ENCODE assay signal across 1 cellular context in the genomic region with DNA sequence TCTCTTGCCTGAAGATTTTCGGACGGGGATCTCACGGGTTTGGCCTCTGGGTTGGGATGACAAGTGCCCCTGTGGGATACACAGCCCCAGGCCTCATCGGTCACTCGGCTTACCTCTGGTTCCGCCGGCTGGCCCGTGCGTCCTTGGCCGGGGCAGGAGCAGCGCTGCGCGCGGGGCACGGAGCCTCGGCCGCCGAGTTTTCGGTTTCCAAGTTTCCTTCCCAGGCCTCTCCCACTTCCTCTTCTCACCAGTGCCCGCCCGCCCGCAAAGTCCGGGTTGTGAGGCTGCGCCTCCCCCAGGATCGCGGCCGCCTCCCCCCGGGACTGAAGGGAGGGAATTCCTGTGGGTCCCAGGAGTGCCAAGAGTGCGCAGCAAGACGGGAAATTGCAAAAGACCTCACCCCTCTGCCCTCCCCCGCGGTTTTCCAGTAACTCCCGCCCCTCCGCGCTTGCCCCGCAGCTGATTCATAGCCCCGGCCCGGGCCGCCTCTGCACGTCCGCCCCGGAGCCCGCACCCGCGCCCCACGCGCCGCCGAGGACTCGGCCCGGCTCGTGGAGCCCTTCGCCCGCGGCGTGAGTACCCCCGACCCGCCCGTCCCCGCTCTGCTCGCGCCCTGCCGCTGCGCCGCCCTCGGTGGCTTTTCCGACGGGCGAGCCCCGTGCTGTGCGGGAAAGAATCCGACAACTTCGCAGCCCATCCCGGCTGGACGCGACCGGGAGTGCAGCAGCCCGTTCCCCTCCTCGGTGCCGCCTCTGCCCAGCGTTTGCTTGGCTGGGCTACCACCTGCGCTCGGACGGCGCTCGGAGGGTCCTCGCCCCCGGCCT.
TF ChIP-seq lines count a peak whose summit lies in the region.

A gene (plus strand): TSS at position 458 of the 824 bp plus-strand sequence. CDS start 23,033 bp downstream, outside the sequence.

TF ChIP-seq in K562, 482 proteins besides CTCF, POLR2A, EP300 and RAD21 (continued from another document):
- TF ChIP-seq, protein P1, sequence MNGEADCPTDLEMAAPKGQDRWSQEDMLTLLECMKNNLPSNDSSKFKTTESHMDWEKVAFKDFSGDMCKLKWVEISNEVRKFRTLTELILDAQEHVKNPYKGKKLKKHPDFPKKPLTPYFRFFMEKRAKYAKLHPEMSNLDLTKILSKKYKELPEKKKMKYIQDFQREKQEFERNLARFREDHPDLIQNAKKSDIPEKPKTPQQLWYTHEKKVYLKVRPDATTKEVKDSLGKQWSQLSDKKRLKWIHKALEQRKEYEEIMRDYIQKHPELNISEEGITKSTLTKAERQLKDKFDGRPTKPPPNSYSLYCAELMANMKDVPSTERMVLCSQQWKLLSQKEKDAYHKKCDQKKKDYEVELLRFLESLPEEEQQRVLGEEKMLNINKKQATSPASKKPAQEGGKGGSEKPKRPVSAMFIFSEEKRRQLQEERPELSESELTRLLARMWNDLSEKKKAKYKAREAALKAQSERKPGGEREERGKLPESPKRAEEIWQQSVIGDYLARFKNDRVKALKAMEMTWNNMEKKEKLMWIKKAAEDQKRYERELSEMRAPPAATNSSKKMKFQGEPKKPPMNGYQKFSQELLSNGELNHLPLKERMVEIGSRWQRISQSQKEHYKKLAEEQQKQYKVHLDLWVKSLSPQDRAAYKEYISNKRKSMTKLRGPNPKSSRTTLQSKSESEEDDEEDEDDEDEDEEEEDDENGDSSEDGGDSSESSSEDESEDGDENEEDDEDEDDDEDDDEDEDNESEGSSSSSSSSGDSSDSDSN (IDR thresholded peaks at IDR 0.05; ENCODE audit: borderline replicate concordance in 1 of 2, low read depth in 2 of 2, low read length in 2 of 2): peak in 1 of 2 experiments; percentile 81; a peak in 1 of 4 replicates
- TF ChIP-seq, protein P2, sequence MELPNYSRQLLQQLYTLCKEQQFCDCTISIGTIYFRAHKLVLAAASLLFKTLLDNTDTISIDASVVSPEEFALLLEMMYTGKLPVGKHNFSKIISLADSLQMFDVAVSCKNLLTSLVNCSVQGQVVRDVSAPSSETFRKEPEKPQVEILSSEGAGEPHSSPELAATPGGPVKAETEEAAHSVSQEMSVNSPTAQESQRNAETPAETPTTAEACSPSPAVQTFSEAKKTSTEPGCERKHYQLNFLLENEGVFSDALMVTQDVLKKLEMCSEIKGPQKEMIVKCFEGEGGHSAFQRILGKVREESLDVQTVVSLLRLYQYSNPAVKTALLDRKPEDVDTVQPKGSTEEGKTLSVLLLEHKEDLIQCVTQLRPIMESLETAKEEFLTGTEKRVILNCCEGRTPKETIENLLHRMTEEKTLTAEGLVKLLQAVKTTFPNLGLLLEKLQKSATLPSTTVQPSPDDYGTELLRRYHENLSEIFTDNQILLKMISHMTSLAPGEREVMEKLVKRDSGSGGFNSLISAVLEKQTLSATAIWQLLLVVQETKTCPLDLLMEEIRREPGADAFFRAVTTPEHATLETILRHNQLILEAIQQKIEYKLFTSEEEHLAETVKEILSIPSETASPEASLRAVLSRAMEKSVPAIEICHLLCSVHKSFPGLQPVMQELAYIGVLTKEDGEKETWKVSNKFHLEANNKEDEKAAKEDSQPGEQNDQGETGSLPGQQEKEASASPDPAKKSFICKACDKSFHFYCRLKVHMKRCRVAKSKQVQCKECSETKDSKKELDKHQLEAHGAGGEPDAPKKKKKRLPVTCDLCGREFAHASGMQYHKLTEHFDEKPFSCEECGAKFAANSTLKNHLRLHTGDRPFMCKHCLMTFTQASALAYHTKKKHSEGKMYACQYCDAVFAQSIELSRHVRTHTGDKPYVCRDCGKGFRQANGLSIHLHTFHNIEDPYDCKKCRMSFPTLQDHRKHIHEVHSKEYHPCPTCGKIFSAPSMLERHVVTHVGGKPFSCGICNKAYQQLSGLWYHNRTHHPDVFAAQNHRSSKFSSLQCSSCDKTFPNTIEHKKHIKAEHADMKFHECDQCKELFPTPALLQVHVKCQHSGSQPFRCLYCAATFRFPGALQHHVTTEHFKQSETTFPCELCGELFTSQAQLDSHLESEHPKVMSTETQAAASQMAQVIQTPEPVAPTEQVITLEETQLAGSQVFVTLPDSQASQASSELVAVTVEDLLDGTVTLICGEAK (IDR thresholded peaks at IDR 0.05): 0 out of 2 replicates have a peak, but pooled peaks have one; percentile 23
- TF ChIP-seq, protein P2 (CRISPR knock-in tag; IDR thresholded peaks at IDR 0.05): no peak
- TF ChIP-seq, protein P3, sequence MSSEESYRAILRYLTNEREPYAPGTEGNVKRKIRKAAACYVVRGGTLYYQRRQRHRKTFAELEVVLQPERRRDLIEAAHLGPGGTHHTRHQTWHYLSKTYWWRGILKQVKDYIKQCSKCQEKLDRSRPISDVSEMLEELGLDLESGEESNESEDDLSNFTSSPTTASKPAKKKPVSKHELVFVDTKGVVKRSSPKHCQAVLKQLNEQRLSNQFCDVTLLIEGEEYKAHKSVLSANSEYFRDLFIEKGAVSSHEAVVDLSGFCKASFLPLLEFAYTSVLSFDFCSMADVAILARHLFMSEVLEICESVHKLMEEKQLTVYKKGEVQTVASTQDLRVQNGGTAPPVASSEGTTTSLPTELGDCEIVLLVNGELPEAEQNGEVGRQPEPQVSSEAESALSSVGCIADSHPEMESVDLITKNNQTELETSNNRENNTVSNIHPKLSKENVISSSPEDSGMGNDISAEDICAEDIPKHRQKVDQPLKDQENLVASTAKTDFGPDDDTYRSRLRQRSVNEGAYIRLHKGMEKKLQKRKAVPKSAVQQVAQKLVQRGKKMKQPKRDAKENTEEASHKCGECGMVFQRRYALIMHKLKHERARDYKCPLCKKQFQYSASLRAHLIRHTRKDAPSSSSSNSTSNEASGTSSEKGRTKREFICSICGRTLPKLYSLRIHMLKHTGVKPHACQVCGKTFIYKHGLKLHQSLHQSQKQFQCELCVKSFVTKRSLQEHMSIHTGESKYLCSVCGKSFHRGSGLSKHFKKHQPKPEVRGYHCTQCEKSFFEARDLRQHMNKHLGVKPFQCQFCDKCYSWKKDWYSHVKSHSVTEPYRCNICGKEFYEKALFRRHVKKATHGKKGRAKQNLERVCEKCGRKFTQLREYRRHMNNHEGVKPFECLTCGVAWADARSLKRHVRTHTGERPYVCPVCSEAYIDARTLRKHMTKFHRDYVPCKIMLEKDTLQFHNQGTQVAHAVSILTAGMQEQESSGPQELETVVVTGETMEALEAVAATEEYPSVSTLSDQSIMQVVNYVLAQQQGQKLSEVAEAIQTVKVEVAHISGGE (CRISPR knock-in tag; IDR thresholded peaks at IDR 0.05): 0 out of 6 replicates have a peak, but pooled peaks of 1 of the 3 experiments have one; percentile 34
- TF ChIP-seq, protein P4, sequence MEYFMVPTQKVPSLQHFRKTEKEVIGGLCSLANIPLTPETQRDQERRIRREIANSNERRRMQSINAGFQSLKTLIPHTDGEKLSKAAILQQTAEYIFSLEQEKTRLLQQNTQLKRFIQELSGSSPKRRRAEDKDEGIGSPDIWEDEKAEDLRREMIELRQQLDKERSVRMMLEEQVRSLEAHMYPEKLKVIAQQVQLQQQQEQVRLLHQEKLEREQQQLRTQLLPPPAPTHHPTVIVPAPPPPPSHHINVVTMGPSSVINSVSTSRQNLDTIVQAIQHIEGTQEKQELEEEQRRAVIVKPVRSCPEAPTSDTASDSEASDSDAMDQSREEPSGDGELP (CRISPR knock-in tag; IDR thresholded peaks at IDR 0.05; ENCODE audit: borderline replicate concordance): 0 out of 2 replicates have a peak, but pooled peaks have one; percentile 24
- TF ChIP-seq SPI1 (IDR thresholded peaks at IDR 0.05; ENCODE audit: borderline replicate concordance, low read depth, low read length) (peak; percentile 95), ZFX (CRISPR knock-in tag; IDR thresholded peaks at IDR 0.05) (peak; percentile 15; the same call in 1 of the 2 replicates), POLR2G (IDR thresholded peaks at IDR 0.05; ENCODE audit: low read depth, low read length) (peak; percentile 28; the same call in 1 of the 2 replicates), MAZ (CRISPR knock-in tag; conservative IDR thresholded peaks at IDR 0.05 in 1 of 2, IDR thresholded peaks at IDR 0.05 in 1 of 2) (peak in 1 of 2 experiments; percentile 61; a peak in 2 of 4 replicates), CXXC5 (CRISPR knock-in tag; IDR thresholded peaks at IDR 0.05) (peak; percentile 33; the same call in 1 of the 2 replicates), MYBL2 (IDR thresholded peaks at IDR 0.05; ENCODE audit: low read depth) (no peak), MYBL2 (CRISPR knock-in tag; IDR thresholded peaks at IDR 0.05; ENCODE audit: borderline replicate concordance) (no peak), STAT5B (CRISPR knock-in tag; IDR thresholded peaks at IDR 0.05) (no peak), NR1H2 (CRISPR knock-in tag; IDR thresholded peaks at IDR 0.05) (no peak), GABPA (tag; conservative IDR thresholded peaks at IDR 0.05; ENCODE audit: low read depth) (peak; percentile 48), FOXA1 (IDR thresholded peaks at IDR 0.05; ENCODE audit: borderline replicate concordance) (no peak), ETV5 (CRISPR knock-in tag; IDR thresholded peaks at IDR 0.05; ENCODE audit: low read depth) (0 out of 2 replicates have a peak, but pooled peaks have one; percentile 17), FOSL1 (tag; conservative IDR thresholded peaks at IDR 0.05) (peak; percentile 37; the same call in 1 of the 2 replicates)
- TF ChIP-seq, protein P5, sequence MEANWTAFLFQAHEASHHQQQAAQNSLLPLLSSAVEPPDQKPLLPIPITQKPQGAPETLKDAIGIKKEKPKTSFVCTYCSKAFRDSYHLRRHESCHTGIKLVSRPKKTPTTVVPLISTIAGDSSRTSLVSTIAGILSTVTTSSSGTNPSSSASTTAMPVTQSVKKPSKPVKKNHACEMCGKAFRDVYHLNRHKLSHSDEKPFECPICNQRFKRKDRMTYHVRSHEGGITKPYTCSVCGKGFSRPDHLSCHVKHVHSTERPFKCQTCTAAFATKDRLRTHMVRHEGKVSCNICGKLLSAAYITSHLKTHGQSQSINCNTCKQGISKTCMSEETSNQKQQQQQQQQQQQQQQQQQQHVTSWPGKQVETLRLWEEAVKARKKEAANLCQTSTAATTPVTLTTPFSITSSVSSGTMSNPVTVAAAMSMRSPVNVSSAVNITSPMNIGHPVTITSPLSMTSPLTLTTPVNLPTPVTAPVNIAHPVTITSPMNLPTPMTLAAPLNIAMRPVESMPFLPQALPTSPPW (CRISPR knock-in tag; IDR thresholded peaks at IDR 0.05): peak; percentile 69
